1 cellular context compared by ENCODE assay signal in the genomic region with DNA sequence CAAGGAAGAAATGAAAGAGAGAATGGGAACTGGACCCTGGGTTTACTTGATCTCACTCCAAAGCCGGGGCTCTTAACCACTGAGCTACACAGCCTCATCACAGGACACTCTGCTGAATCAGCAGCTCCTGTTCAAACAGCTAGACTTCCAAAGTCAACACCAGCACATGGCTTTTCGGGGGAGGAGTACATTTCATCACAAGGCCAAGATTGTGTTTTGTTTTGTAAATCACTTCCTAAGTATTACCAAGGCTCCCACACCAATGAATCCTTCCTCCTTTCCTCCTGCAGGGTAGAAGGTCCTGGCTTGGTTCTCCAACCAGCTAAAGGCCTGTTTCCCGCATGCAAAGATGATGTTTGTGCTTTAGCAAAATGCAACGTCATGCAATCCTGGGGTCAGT.
TF ChIP-seq lines count a peak whose summit lies in the region.

No MANE protein-coding gene starts in this region.

TF ChIP-seq in IMR-90, 13 proteins besides CTCF, POLR2A, EP300 and RAD21 (continued from another document):
- TF ChIP-seq NFE2L2 (IDR thresholded peaks at IDR 0.05; ENCODE audit: low read depth, low read length) (peak; percentile 23; the same call in 1 of the 2 replicates), MAFK (IDR thresholded peaks at IDR 0.05; ENCODE audit: low read depth, low read length) (peak; percentile 55)
TF ChIP-seq in IMR-90: peak in this region for 2.
